8 cellular contexts compared by ENCODE assay signal in genomic region chr2:240232961-240233890, GRCh38.
DNase-seq lines count a peak whose midpoint lies in the region; ATAC-seq and TF ChIP-seq lines count a peak whose summit lies in the region.

No MANE protein-coding gene starts in this region.

- peak; percentile 76 for TF ChIP-seq CTCF in epithelial cell of esophagus (IDR thresholded peaks at IDR 0.05; ENCODE audit: insufficient read depth, low read depth, low read length, missing control alignments)

- no peak for ATAC-seq in HG03045 (IDR thresholded peaks at IDR 0.05; ENCODE audit: unreplicated experiment)

- H3K4me3 ChIP-seq in epithelial cell of esophagus (ENCODE audit: low read length): peak overlapping the region; percentile 36

- DNase-seq in A172 (ENCODE audit: low spot score) (peak; percentile 87), GOT3 (lab: John Stamatoyannopoulos, UW) (peak; percentile 42), NOMO-1 (lab: John Stamatoyannopoulos, UW; ENCODE audit: unreplicated experiment in 2 of 2) (peak; percentile 59 to 75), epithelial cell of esophagus (ENCODE audit: low read depth) (peak; percentile 95), mesenteric fat pad (ENCODE audit: low spot score) (peak; percentile 93)
- peak; percentile 91 for DNase-seq in activated CD8-positive, alpha-beta memory T cell treated with anti-CD3 and anti-CD28 coated beads, Interleukin-2, amount 50 U/mL, for 48 hours
- DNase-seq in stimulated activated CD8-positive, alpha-beta memory T cell treated with anti-CD3 and anti-CD28 coated beads, Interleukin-15, amount 100 ng/mL, for 24 hours (ENCODE audit: low read depth): peak; percentile 52

Comparison
In these comparisons a context has a peak if more than half of its experiments do, and no peak if none do; other contexts are left out.
1. DNase-seq: peak in every context shown above with its lines; median percentile 95 in epithelial cell of esophagus; 93 in mesenteric fat pad; 91 in activated CD8-positive, alpha-beta memory T cell treated with anti-CD3 and anti-CD28 coated beads, Interleukin-2, amount 50 U/mL, for 48 hours; 87 in A172; 67 in NOMO-1; 52 in stimulated activated CD8-positive, alpha-beta memory T cell treated with anti-CD3 and anti-CD28 coated beads, Interleukin-15, amount 100 ng/mL, for 24 hours; 42 in GOT3.